8 cellular contexts compared by ENCODE assay signal in genomic region chr9:129319938-129320481, GRCh38.
DNase-seq lines count a peak whose midpoint lies in the region; ATAC-seq, FAIRE-seq and TF ChIP-seq lines count a peak whose summit lies in the region.

No MANE protein-coding gene starts in this region.

- FAIRE-seq in frontal cortex (lab: Jason Lieb, UNC): no peak

- in situ Hi-C loops in brain microvascular endothelial cell (cut with HindIII; ENCODE audit: low pct_ligation_motif_present, low sequenced_read_pairs): no loop called here

- H3K4me3 Mint-ChIP-seq in memory B cell: no peak overlapping the region

- H3K27ac ChIP-seq in SK-N-SH (ENCODE audit: low read depth in 2 of 2, low read length in 1 of 2) (peak overlapping the region; percentile 85 to 95), brain microvascular endothelial cell (no peak overlapping the region), thyroid gland (peak overlapping the region; percentile 84 to 93 (median 88))

- peaks cover 6% of the 10 kb centered on the region for H3K4me1 Mint-ChIP-seq in memory B cell

- H3K4me1 ChIP-seq in SK-N-SH (ENCODE audit: control insufficient read depth in 1 of 2, insufficient read depth in 2 of 2, low read depth in 1 of 2, low read length in 1 of 2) (peaks cover 20 to 39% of the 10 kb centered on the region in 2 experiments; a peak in 3 of 4 replicates), thyroid gland (peaks cover 26 to 68% of the 10 kb centered on the region in 2 donors)

- POLR2A ChIA-PET in SK-N-SH (lab: Yijun Ruan, JAX): interaction anchor here (0.7 to 2.3 kb wide), 8 partner anchors 13 to 284 kb away, joined by 3 to 17 read pairs (median 6); partner anchors contain the start of gene IER5L

- H3K4me2 ChIP-seq in SK-N-SH: peak overlapping the region; percentile 100

- H3K9me3 ChIP-seq in SK-N-SH: no peaks in the 10 kb centered on the region
- no peaks in the 10 kb centered on the region for H3K9me3 ChIP-seq in thyroid gland

- CTCF ChIA-PET in SK-N-SH (lab: Yijun Ruan, JAX): interaction anchor here (0.7 to 2.1 kb wide), 18 partner anchors 13 to 301 kb away, joined by 3 to 12 read pairs (median 4); partner anchors contain the start of genes C9orf50 and IER5L

- no peak for TF ChIP-seq CTCF in SK-N-SH (IDR thresholded peaks at IDR 0.05)
- no peak for TF ChIP-seq CTCF in brain microvascular endothelial cell (IDR thresholded peaks at IDR 0.05; ENCODE audit: low read depth, low read length, missing control alignments)
- no peak for TF ChIP-seq CTCF in thyroid gland (IDR thresholded peaks at IDR 0.05)

- intact Hi-C loops in thyroid gland (cut with DNase I): loop anchor here (5.0 to 10.0 kb wide), 2 partner anchors 135 to 292 kb away; no protein-coding TSS in a partner anchor

- H3K4me3 ChIP-seq in SK-N-SH (ENCODE audit: low read depth in 2 of 2, low read length in 1 of 2) (peak overlapping the region in 1 of 2 experiments; percentile 62; a peak in 2 of 4 replicates), brain microvascular endothelial cell (ENCODE audit: low read depth, low read length) (peak overlapping the region; percentile 33), thyroid gland (replicated peaks in 1 of 3) (peak overlapping the region in 1 of 3 donors; percentile 34)

- H3K36me3 ChIP-seq in SK-N-SH (replicated peaks in 1 of 2; ENCODE audit: control insufficient read depth in 1 of 2, insufficient read depth in 2 of 2, low read length in 1 of 2) (no peaks in the 10 kb centered on the region), brain microvascular endothelial cell (replicated peaks) (no peaks in the 10 kb centered on the region), thyroid gland (no peaks in the 10 kb centered on the region)

- 87% methylated on average over 8 of the region's 14 CpGs for WGBS in SK-N-SH (ENCODE audit: low lambda C conversion rate)
- 25 to 28% methylated on average over 14 of the region's 14 CpGs for WGBS in thyroid gland, 2 donors

- no peak for TF ChIP-seq RAD21 in SK-N-SH (IDR thresholded peaks at IDR 0.05; ENCODE audit: low read length)

- DNase-seq in SK-N-SH (no peak), brain microvascular endothelial cell (no peak), memory B cell (ENCODE audit: low spot score in 2 of 2) (no peak), thyroid gland (peak; percentile 55 to 67), frontal cortex (ENCODE audit: low spot score in 2 of 2) (no peak), UCSD-AML1 (lab: John Stamatoyannopoulos, UW; ENCODE audit: unreplicated experiment) (no peak)

- peaks cover 18% of the 10 kb centered on the region for H3K27me3 Mint-ChIP-seq in memory B cell

- peak; percentile 12 to 27 for TF ChIP-seq POLR2A in thyroid gland (IDR thresholded peaks at IDR 0.05)

- H3K27me3 ChIP-seq in SK-N-SH (ENCODE audit: insufficient read depth): no peaks in the 10 kb centered on the region
- H3K27me3 ChIP-seq in brain microvascular endothelial cell (replicated peaks): no peaks in the 10 kb centered on the region
- no peaks in the 10 kb centered on the region for H3K27me3 ChIP-seq in thyroid gland

- H3K27ac Mint-ChIP-seq in memory B cell: peak overlapping the region; percentile 21

- no peaks in the 10 kb centered on the region for H3K9me2 ChIP-seq in SK-N-SH

- H3K79me2 ChIP-seq in SK-N-SH (ENCODE audit: insufficient read depth): 0 out of 2 replicates have a peak, but pooled peaks cover 3% of the 10 kb centered on the region

- H3F3A ChIP-seq in SK-N-SH (replicated peaks; ENCODE audit: insufficient read depth): peaks cover 8% of the 10 kb centered on the region

- H2AFZ ChIP-seq in SK-N-SH (ENCODE audit: low read depth): peak overlapping the region; percentile 76; the same call in 1 of the 2 replicates

- peak overlapping the region; percentile 79 for H3K9ac ChIP-seq in SK-N-SH

- ATAC-seq in SK-N-SH treated with all-trans-retinoic acid at 6 μM for 48 hours: no peak; the same call in 2 of the 3 replicates
- peak; percentile 4 for ATAC-seq in memory B cell (ENCODE audit: low read depth)
- ATAC-seq in HG03025 (IDR thresholded peaks at IDR 0.05; ENCODE audit: low FRiP score, unreplicated experiment): no peak

- no peak for TF ChIP-seq EP300 in SK-N-SH (IDR thresholded peaks at IDR 0.05; ENCODE audit: borderline replicate concordance in 1 of 2, low read depth in 1 of 2, low read length in 1 of 2)

- peaks cover 2% of the 10 kb centered on the region for H3K36me3 Mint-ChIP-seq in memory B cell

- H3K9me3 Mint-ChIP-seq in memory B cell: no peaks in the 10 kb centered on the region

- H4K20me1 ChIP-seq in SK-N-SH (ENCODE audit: insufficient read depth): no peaks in the 10 kb centered on the region

TF ChIP-seq in SK-N-SH, 30 proteins besides CTCF, POLR2A, EP300 and RAD21 (continues in another document):
- TF ChIP-seq MAX (IDR thresholded peaks at IDR 0.05; ENCODE audit: low read depth): no peak
- no peak for TF ChIP-seq USF2 (IDR thresholded peaks at IDR 0.05; ENCODE audit: borderline replicate concordance, low read depth, low read length)
- TF ChIP-seq RCOR1 (IDR thresholded peaks at IDR 0.05; ENCODE audit: low read length): no peak
- TF ChIP-seq NFIC (IDR thresholded peaks at IDR 0.05; ENCODE audit: borderline replicate concordance): no peak
- no peak for TF ChIP-seq YY1 (IDR thresholded peaks at IDR 0.05; ENCODE audit: low read depth)
- no peak for TF ChIP-seq SMC3 (IDR thresholded peaks at IDR 0.05; ENCODE audit: low read depth, low read length)
- no peak for TF ChIP-seq RFX5 (IDR thresholded peaks at IDR 0.05; ENCODE audit: low read length)
- TF ChIP-seq FOXM1 (IDR thresholded peaks at IDR 0.05; ENCODE audit: low read depth): no peak

TF ChIP-seq in SK-N-SH treated with all-trans-retinoic acid at 6 μM for 48 hours, 23 proteins besides CTCF, POLR2A, EP300 and RAD21:
- TF ChIP-seq ZNF70 (CRISPR knock-in tag; IDR thresholded peaks at IDR 0.05) (no peak), ZNF565 (CRISPR knock-in tag; conservative IDR thresholded peaks at IDR 0.05; ENCODE audit: low read depth) (no peak), PATZ1 (CRISPR knock-in tag; IDR thresholded peaks at IDR 0.05; ENCODE audit: borderline replicate concordance) (no peak), ESRRG (CRISPR knock-in tag; IDR thresholded peaks at IDR 0.05) (no peak), PPARA (CRISPR knock-in tag; IDR thresholded peaks at IDR 0.05; ENCODE audit: borderline replicate concordance) (no peak)

Comparison
In these comparisons a context has a peak if more than half of its experiments do, and no peak if none do; other contexts are left out.
1. DNase-seq: peak in thyroid gland (2 of 2); none in SK-N-SH (single experiment), brain microvascular endothelial cell (single experiment), memory B cell (0 of 2), frontal cortex (0 of 2) and UCSD-AML1 (single experiment).